ENCODE assay signal across 9 cellular contexts in the genomic region with DNA sequence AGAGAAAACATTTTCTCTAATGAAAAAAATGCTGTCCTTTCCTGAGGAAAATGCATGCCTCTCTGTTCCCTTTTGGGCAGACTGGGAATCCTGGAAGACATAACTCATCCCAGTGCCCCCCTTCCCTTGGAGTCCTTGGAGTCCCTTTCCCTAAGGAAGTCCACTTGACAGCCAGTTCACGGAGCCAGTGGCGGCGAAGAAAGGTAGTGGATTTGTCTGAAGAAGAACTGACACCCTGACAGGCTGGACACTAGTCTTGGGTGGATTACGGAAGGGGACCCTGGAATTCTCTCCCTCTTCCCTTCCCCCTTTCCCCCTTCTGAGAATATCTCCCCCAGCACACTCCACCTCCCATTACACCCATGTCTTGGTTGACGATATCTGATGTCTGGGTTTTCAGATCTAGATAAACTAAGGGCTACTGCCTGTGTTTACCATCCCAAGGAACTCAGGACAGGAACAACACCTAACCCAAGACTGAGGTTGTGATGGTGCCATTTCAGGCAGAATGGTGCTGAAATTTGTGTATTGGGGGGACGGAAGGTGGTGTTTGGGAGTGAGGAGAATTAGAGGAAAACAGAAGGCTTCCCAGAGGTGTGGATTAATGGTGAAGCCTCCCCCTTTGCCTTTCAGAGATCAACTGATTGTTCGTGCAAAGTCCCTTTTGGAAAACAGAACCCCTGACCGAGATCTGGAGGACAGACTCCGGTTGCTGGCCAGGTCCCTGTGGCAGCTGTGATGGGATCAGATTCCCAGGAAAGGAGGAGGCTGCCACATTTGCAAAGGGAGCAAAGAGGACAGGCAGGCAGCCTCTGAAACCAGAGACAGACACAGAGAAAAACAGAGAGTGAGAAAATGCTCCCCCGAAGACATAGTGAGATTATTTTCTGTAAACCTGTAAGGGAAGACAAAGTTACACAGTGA. TPM values are rescaled to one million over a fixed set of nuclear protein-coding genes. Genes with fewer than 3 reads are reported as not detected.
A peak's percentile ranks its signal among the peaks of the same experiment; 100 is the strongest.
DNase-seq lines count a peak whose midpoint lies in the region; ATAC-seq and TF ChIP-seq lines count a peak whose summit lies in the region.
"Had no signal": no experiment of that assay in that cellular context is flagged by ENCODE, and none has a peak within 500 bp of the region (broad histone marks: within the 10 kb centered on the region; RNA-seq: fewer than 3 reads in every experiment).

No MANE protein-coding gene starts in this region.

- POLR2A ChIA-PET in RWPE1 (lab: Yijun Ruan, JAX; ENCODE audit: low non-redundant PET), result no interaction called here

- 10 to 29% (median 15%) methylated on average over 10 of the region's 10 CpGs for WGBS in psoas muscle, 3 donors

- DNase-seq in ELF-1 (ENCODE audit: low read depth, low spot score), result peak; percentile 60
- DNase-seq in RWPE1 (ENCODE audit: low spot score), result no peak
- no peak for DNase-seq in fibroblast of pulmonary artery (ENCODE audit: low read depth)
- peak in 1 of 2 donors; percentile 66 for DNase-seq in psoas muscle
- DNase-seq in foreskin melanocyte, result no peak
- DNase-seq in OCI-M1 (lab: John Stamatoyannopoulos, UW), result no peak
- DNase-seq in inferior parietal cortex (ENCODE audit: extremely low spot score), result no peak
- DNase-seq in posterior vena cava (ENCODE audit: low spot score), result no peak
- DNase-seq: naive B cell had no signal

- H3K27ac ChIP-seq in RWPE1 (peak overlapping the region; percentile 89), psoas muscle (peak overlapping the region; percentile 89)

- CTCF ChIA-PET in RWPE1 (lab: Yijun Ruan, JAX), result interaction anchor here (0.6 to 0.7 kb wide), 2 partner anchors 33 to 604 kb away, joined by 3 read pairs; no protein-coding TSS in a partner anchor

- H3K27me3 ChIP-seq in psoas muscle (ENCODE audit: insufficient read depth in 3 of 3, low read length in 2 of 3), result no peaks in the 10 kb centered on the region

- H3K4me3 ChIP-seq in fibroblast of pulmonary artery (replicated peaks; ENCODE audit: low read depth, low read length), result peak overlapping the region; percentile 74
- peak overlapping the region; percentile 78 for H3K4me3 ChIP-seq in psoas muscle

- H3K4me1 ChIP-seq in psoas muscle, result peaks cover 36% of the 10 kb centered on the region

- ATAC-seq in psoas muscle, result peak; percentile 48 to 72 (median 58)

- TF ChIP-seq CTCF in RWPE1 (conservative IDR thresholded peaks at IDR 0.05; ENCODE audit: low read depth), result no peak
- no peak for TF ChIP-seq CTCF in fibroblast of pulmonary artery (IDR thresholded peaks at IDR 0.05; ENCODE audit: low read length, missing control alignments)
- TF ChIP-seq CTCF in psoas muscle (IDR thresholded peaks at IDR 0.05), result no peak

- no peaks in the 10 kb centered on the region for H3K9me3 ChIP-seq in psoas muscle

- intact Hi-C loops in psoas muscle (cut with DNase I) (no loop called here), posterior vena cava (cut with DNase I) (no loop called here)

- H3K36me3 ChIP-seq in psoas muscle (ENCODE audit: insufficient read depth in 1 of 2, low read depth in 1 of 2), result peaks cover 0 to 8% of the 10 kb centered on the region in 2 donors

RNA-seq across cellular contexts. Expression of a gene that starts 0.7 kb away (rescaled TPM):
- total RNA-seq in psoas muscle (100 to 1,000 TPM; 175 to 687 (median 372) TPM), posterior vena cava (1,000 to 10,000 TPM in 1 of 2 donors, 100 to 1,000 TPM in 1; 913 to 2,416 TPM)
- 100 to 1,000 TPM; 111 to 331 (median 170) TPM for polyA plus RNA-seq in psoas muscle
